1 cellular context compared by ENCODE assay signal in the genomic region with DNA sequence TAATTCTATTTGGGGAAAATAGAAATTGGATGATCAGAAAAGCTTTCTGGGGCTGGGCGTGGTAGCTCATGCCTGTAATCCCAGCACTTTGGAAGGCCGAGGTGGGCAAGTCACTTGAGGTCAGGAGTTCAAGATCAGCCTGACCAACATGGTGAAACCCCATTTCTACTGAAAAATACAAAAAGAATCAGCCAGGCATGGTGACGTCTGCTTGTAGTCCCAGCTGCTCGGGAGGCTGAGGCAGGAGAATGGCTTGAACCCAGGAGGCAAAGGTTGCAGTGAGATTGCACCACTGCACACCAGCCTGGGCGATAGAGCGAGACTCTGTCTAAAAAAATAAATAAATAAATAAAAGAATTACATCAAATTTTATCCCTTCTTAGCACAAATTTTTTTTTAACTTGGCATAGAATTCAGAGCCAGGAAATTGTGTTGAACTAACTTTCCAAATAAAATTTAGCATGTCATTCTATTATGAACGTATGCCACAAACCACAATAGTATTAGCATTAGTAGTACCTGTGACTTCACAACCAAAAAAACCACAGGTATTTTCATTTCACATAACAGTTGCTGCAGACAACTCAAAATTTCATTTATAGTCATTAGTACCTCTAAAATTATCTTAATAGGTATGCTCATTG.
TF ChIP-seq lines count a peak whose summit lies in the region.

No MANE protein-coding gene starts in this region.

TF ChIP-seq in GM12878, 131 proteins besides CTCF, POLR2A, EP300 and RAD21 (continued from another document):
- TF ChIP-seq KLF5 (IDR thresholded peaks at IDR 0.05; ENCODE audit: partially characterized antibody) (no peak), WRNIP1 (IDR thresholded peaks at IDR 0.05; ENCODE audit: borderline replicate concordance, low read depth, low read length) (no peak), ASH2L (IDR thresholded peaks at IDR 0.05; ENCODE audit: borderline replicate concordance, low read depth) (no peak), DPF2 (IDR thresholded peaks at IDR 0.05) (peak; percentile 69), ETV6 (conservative IDR thresholded peaks at IDR 0.05 in 1 of 2, IDR thresholded peaks at IDR 0.05 in 1 of 2; ENCODE audit: borderline replicate concordance in 1 of 2, low read depth in 1 of 2) (no peak), NRF1 (conservative IDR thresholded peaks at IDR 0.05; ENCODE audit: low read depth, low read length) (no peak), POLR2AphosphoS5 (IDR thresholded peaks at IDR 0.05; ENCODE audit: low read length) (no peak), EED (IDR thresholded peaks at IDR 0.05; ENCODE audit: low read depth) (peak; percentile 55; the same call in 1 of the 2 replicates), YY1 (IDR thresholded peaks at IDR 0.05; ENCODE audit: low read depth, low read length) (no peak), ZNF384 (IDR thresholded peaks at IDR 0.05; ENCODE audit: borderline replicate concordance, low read depth, low read length) (no peak), TAF1 (IDR thresholded peaks at IDR 0.05; ENCODE audit: borderline replicate concordance, low read depth, low read length) (no peak), MEF2B (IDR thresholded peaks at IDR 0.05; ENCODE audit: partially characterized antibody, poor library complexity, severe bottlenecking) (peak; percentile 71), STAT3 (IDR thresholded peaks at IDR 0.05; ENCODE audit: low read depth, low read length) (no peak), ESRRA (IDR thresholded peaks at IDR 0.05; ENCODE audit: low read length) (no peak), TARDBP (IDR thresholded peaks at IDR 0.05; ENCODE audit: borderline replicate concordance) (no peak), RCOR1 (conservative IDR thresholded peaks at IDR 0.05; ENCODE audit: low read depth, low read length) (no peak), IRF4 (IDR thresholded peaks at IDR 0.05; ENCODE audit: low read depth, low read length) (no peak), SIN3A (IDR thresholded peaks at IDR 0.05; ENCODE audit: low read depth, low read length) (no peak), MYB (IDR thresholded peaks at IDR 0.05; ENCODE audit: borderline replicate concordance, low read depth, low read length) (no peak), TBL1XR1 (IDR thresholded peaks at IDR 0.05; ENCODE audit: low read depth, low read length) (no peak; the same call in 1 of the 2 replicates), KAT2A (conservative IDR thresholded peaks at IDR 0.05; ENCODE audit: control insufficient read depth, low read depth, low read length) (no peak), CREB1 (IDR thresholded peaks at IDR 0.05; ENCODE audit: low read depth) (peak; percentile 67; the same call in 1 of the 2 replicates), ZNF217 (IDR thresholded peaks at IDR 0.05) (peak; percentile 86; the same call in 1 of the 2 replicates), BACH1 (IDR thresholded peaks at IDR 0.05; ENCODE audit: borderline replicate concordance) (peak; percentile 30; the same call in 1 of the 2 replicates), MEF2A (IDR thresholded peaks at IDR 0.05; ENCODE audit: insufficient read depth, low read depth, low read length) (peak; percentile 74), MYC (IDR thresholded peaks at IDR 0.05; ENCODE audit: insufficient read depth, insufficient read length, insufficient replicate concordance, low read length, severe bottlenecking) (no peak), CHD2 (IDR thresholded peaks at IDR 0.05; ENCODE audit: borderline replicate concordance, low read depth, low read length) (no peak), EZH2 (IDR thresholded peaks at IDR 0.05; ENCODE audit: borderline replicate concordance, control insufficient read depth, low read depth, low read length) (no peak), SPI1 (IDR thresholded peaks at IDR 0.05; ENCODE audit: borderline replicate concordance, insufficient read depth, low read depth, low read length) (no peak), PML (IDR thresholded peaks at IDR 0.05; ENCODE audit: low read length) (no peak), PAX8 (IDR thresholded peaks at IDR 0.05) (no peak), EGR1 (IDR thresholded peaks at IDR 0.05; ENCODE audit: borderline replicate concordance in 1 of 2, low read depth in 2 of 2, low read length in 2 of 2) (no peak), ZSCAN29 (IDR thresholded peaks at IDR 0.05) (no peak), KDM1A (IDR thresholded peaks at IDR 0.05; ENCODE audit: borderline replicate concordance) (no peak)
- TF ChIP-seq, protein P1, sequence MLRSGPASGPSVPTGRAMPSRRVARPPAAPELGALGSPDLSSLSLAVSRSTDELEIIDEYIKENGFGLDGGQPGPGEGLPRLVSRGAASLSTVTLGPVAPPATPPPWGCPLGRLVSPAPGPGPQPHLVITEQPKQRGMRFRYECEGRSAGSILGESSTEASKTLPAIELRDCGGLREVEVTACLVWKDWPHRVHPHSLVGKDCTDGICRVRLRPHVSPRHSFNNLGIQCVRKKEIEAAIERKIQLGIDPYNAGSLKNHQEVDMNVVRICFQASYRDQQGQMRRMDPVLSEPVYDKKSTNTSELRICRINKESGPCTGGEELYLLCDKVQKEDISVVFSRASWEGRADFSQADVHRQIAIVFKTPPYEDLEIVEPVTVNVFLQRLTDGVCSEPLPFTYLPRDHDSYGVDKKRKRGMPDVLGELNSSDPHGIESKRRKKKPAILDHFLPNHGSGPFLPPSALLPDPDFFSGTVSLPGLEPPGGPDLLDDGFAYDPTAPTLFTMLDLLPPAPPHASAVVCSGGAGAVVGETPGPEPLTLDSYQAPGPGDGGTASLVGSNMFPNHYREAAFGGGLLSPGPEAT (IDR thresholded peaks at IDR 0.05; ENCODE audit: low read depth): peak; percentile 43; the same call in 1 of the 2 replicates
- TF ChIP-seq, protein P2, sequence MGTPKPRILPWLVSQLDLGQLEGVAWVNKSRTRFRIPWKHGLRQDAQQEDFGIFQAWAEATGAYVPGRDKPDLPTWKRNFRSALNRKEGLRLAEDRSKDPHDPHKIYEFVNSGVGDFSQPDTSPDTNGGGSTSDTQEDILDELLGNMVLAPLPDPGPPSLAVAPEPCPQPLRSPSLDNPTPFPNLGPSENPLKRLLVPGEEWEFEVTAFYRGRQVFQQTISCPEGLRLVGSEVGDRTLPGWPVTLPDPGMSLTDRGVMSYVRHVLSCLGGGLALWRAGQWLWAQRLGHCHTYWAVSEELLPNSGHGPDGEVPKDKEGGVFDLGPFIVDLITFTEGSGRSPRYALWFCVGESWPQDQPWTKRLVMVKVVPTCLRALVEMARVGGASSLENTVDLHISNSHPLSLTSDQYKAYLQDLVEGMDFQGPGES (IDR thresholded peaks at IDR 0.05): no peak
- TF ChIP-seq, protein P3, sequence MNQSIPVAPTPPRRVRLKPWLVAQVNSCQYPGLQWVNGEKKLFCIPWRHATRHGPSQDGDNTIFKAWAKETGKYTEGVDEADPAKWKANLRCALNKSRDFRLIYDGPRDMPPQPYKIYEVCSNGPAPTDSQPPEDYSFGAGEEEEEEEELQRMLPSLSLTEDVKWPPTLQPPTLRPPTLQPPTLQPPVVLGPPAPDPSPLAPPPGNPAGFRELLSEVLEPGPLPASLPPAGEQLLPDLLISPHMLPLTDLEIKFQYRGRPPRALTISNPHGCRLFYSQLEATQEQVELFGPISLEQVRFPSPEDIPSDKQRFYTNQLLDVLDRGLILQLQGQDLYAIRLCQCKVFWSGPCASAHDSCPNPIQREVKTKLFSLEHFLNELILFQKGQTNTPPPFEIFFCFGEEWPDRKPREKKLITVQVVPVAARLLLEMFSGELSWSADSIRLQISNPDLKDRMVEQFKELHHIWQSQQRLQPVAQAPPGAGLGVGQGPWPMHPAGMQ (IDR thresholded peaks at IDR 0.05; ENCODE audit: borderline replicate concordance): no peak
- TF ChIP-seq, protein P4, sequence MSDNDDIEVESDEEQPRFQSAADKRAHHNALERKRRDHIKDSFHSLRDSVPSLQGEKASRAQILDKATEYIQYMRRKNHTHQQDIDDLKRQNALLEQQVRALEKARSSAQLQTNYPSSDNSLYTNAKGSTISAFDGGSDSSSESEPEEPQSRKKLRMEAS (IDR thresholded peaks at IDR 0.05; ENCODE audit: low read depth, low read length): no peak
- TF ChIP-seq, protein P5, sequence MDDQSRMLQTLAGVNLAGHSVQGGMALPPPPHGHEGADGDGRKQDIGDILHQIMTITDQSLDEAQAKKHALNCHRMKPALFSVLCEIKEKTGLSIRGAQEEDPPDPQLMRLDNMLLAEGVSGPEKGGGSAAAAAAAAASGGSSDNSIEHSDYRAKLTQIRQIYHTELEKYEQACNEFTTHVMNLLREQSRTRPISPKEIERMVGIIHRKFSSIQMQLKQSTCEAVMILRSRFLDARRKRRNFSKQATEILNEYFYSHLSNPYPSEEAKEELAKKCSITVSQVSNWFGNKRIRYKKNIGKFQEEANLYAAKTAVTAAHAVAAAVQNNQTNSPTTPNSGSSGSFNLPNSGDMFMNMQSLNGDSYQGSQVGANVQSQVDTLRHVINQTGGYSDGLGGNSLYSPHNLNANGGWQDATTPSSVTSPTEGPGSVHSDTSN (IDR thresholded peaks at IDR 0.05; ENCODE audit: insufficient replicate concordance, low read depth, low read length): no peak
- TF ChIP-seq, protein P6, sequence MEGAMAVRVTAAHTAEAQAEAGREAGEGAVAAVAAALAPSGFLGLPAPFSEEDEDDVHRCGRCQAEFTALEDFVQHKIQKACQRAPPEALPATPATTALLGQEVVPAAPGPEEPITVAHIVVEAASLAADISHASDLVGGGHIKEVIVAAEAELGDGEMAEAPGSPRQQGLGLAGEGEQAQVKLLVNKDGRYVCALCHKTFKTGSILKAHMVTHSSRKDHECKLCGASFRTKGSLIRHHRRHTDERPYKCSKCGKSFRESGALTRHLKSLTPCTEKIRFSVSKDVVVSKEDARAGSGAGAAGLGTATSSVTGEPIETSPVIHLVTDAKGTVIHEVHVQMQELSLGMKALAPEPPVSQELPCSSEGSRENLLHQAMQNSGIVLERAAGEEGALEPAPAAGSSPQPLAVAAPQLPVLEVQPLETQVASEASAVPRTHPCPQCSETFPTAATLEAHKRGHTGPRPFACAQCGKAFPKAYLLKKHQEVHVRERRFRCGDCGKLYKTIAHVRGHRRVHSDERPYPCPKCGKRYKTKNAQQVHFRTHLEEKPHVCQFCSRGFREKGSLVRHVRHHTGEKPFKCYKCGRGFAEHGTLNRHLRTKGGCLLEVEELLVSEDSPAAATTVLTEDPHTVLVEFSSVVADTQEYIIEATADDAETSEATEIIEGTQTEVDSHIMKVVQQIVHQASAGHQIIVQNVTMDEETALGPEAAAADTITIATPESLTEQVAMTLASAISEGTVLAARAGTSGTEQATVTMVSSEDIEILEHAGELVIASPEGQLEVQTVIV (IDR thresholded peaks at IDR 0.05; ENCODE audit: borderline replicate concordance, partially characterized antibody): no peak
- TF ChIP-seq, protein P7, sequence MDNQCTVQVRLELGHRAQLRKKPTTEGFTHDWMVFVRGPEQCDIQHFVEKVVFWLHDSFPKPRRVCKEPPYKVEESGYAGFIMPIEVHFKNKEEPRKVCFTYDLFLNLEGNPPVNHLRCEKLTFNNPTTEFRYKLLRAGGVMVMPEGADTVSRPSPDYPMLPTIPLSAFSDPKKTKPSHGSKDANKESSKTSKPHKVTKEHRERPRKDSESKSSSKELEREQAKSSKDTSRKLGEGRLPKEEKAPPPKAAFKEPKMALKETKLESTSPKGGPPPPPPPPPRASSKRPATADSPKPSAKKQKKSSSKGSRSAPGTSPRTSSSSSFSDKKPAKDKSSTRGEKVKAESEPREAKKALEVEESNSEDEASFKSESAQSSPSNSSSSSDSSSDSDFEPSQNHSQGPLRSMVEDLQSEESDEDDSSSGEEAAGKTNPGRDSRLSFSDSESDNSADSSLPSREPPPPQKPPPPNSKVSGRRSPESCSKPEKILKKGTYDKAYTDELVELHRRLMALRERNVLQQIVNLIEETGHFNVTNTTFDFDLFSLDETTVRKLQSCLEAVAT (IDR thresholded peaks at IDR 0.05): peak; percentile 93
- TF ChIP-seq, protein P8, sequence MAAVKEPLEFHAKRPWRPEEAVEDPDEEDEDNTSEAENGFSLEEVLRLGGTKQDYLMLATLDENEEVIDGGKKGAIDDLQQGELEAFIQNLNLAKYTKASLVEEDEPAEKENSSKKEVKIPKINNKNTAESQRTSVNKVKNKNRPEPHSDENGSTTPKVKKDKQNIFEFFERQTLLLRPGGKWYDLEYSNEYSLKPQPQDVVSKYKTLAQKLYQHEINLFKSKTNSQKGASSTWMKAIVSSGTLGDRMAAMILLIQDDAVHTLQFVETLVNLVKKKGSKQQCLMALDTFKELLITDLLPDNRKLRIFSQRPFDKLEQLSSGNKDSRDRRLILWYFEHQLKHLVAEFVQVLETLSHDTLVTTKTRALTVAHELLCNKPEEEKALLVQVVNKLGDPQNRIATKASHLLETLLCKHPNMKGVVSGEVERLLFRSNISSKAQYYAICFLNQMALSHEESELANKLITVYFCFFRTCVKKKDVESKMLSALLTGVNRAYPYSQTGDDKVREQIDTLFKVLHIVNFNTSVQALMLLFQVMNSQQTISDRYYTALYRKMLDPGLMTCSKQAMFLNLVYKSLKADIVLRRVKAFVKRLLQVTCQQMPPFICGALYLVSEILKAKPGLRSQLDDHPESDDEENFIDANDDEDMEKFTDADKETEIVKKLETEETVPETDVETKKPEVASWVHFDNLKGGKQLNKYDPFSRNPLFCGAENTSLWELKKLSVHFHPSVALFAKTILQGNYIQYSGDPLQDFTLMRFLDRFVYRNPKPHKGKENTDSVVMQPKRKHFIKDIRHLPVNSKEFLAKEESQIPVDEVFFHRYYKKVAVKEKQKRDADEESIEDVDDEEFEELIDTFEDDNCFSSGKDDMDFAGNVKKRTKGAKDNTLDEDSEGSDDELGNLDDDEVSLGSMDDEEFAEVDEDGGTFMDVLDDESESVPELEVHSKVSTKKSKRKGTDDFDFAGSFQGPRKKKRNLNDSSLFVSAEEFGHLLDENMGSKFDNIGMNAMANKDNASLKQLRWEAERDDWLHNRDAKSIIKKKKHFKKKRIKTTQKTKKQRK (IDR thresholded peaks at IDR 0.05; ENCODE audit: low read depth, low read length): no peak
- TF ChIP-seq, protein P9, sequence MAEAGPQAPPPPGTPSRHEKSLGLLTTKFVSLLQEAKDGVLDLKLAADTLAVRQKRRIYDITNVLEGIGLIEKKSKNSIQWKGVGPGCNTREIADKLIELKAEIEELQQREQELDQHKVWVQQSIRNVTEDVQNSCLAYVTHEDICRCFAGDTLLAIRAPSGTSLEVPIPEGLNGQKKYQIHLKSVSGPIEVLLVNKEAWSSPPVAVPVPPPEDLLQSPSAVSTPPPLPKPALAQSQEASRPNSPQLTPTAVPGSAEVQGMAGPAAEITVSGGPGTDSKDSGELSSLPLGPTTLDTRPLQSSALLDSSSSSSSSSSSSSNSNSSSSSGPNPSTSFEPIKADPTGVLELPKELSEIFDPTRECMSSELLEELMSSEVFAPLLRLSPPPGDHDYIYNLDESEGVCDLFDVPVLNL (IDR thresholded peaks at IDR 0.05; ENCODE audit: low read depth, low read length): no peak
